ENCODE assay signal across 21 cellular contexts in genomic region chr2:57959380-57959779, GRCh38.
A peak's percentile ranks its signal among the peaks of the same experiment; 100 is the strongest.
DNase-seq lines count a peak whose midpoint lies in the region; ATAC-seq and TF ChIP-seq lines count a peak whose summit lies in the region.
"Had no signal": no experiment of that assay in that cellular context is flagged by ENCODE, and none has a peak within 500 bp of the region (broad histone marks: within the 10 kb centered on the region; RNA-seq: fewer than 3 reads in every experiment).

No MANE protein-coding gene starts in this region.

- H4K20me1 ChIP-seq in IMR-90 (ENCODE audit: insufficient read depth, low read length): no peaks in the 10 kb centered on the region

- H2AK9ac ChIP-seq in IMR-90 (replicated peaks; ENCODE audit: low read depth, low read length, poor library complexity): no peak overlapping the region

- intact Hi-C loops in IMR-90 (cut with micrococcal nuclease) (no loop called here), left lung (cut with DNase I) (no loop called here)

- H4K91ac ChIP-seq in IMR-90 (ENCODE audit: insufficient read depth, low read depth, low read length): no peak overlapping the region

- no peak overlapping the region for H2BK20ac ChIP-seq in IMR-90 (ENCODE audit: low read depth, low read length)

- H3K27ac ChIP-seq in IMR-90 (ENCODE audit: insufficient read depth, low read length) (no peak overlapping the region), WERI-Rb-1 (peak overlapping the region; percentile 59), left lung (no peak overlapping the region), upper lobe of left lung (no peak overlapping the region)
- H3K27ac ChIP-seq: HL-60, KMS-11, SJCRH30 had no signal

- no peaks in the 10 kb centered on the region for H3K79me1 ChIP-seq in IMR-90 (ENCODE audit: low read depth in 1 of 2, low read length in 2 of 2)

- peak overlapping the region; percentile 58 for H2AFZ ChIP-seq in IMR-90 (replicated peaks; ENCODE audit: low read length, poor library complexity)

- H3K4ac ChIP-seq in IMR-90 (ENCODE audit: low read depth, low read length): no peak overlapping the region

- ATAC-seq in IMR-90 (ENCODE audit: low read depth): no peak
- ATAC-seq in left lung: no peak
- no peak for ATAC-seq in upper lobe of left lung (ENCODE audit: low FRiP score in 2 of 2)

- no peaks in the 10 kb centered on the region for H3K9me3 ChIP-seq in IMR-90 (ENCODE audit: control insufficient read depth, insufficient read depth, low read length)
- no peaks in the 10 kb centered on the region for H3K9me3 ChIP-seq in WERI-Rb-1 (ENCODE audit: severe bottlenecking)
- no peaks in the 10 kb centered on the region for H3K9me3 ChIP-seq in left lung
- no peaks in the 10 kb centered on the region for H3K9me3 ChIP-seq in upper lobe of left lung
- H3K9me3 ChIP-seq: Caco-2, HAP-1, SJCRH30 had no signal

- dilution Hi-C loops in IMR-90 (cut with HindIII; ENCODE audit: low sequenced_read_pairs, unreplicated experiment): no loop called here

- H2BK120ac ChIP-seq in IMR-90 (ENCODE audit: low read depth, low read length): no peak overlapping the region

- H4K8ac ChIP-seq in IMR-90 (ENCODE audit: low read depth in 2 of 2, low read length in 2 of 2): no peak overlapping the region

- H3K9me1 ChIP-seq in IMR-90 (ENCODE audit: insufficient read depth, low read length): no peaks in the 10 kb centered on the region; the same call in 1 of the 2 replicates

- TF ChIP-seq EP300 in upper lobe of left lung (IDR thresholded peaks at IDR 0.05): no peak

- no CpG with 5 or more reads among the region's 6 CpGs for WGBS in IMR-90 (ENCODE audit: extremely low coverage in 2 of 2, insufficient read length in 1 of 2), 2 experiments
- 78 to 80% methylated on average over 6 of the region's 6 CpGs for WGBS in upper lobe of left lung, 2 donors

- no peaks in the 10 kb centered on the region for H3K36me3 ChIP-seq in IMR-90 (ENCODE audit: control insufficient read depth, insufficient read depth, low read length)
- no peaks in the 10 kb centered on the region for H3K36me3 ChIP-seq in WERI-Rb-1
- H3K36me3 ChIP-seq in left lung: no peaks in the 10 kb centered on the region
- H3K36me3 ChIP-seq in upper lobe of left lung: no peaks in the 10 kb centered on the region
- H3K36me3 ChIP-seq: HAP-1, SJCRH30 had no signal

- CTCF ChIA-PET in IMR-90 (lab: Yijun Ruan, JAX): no interaction called here

- in situ Hi-C loops in IMR-90 (cut with MboI; ENCODE audit: low sequenced_read_pairs): no loop called here

- no peak overlapping the region for H3K56ac ChIP-seq in IMR-90 (ENCODE audit: extremely low read depth, insufficient read depth, low read length)

- H2BK5ac ChIP-seq in IMR-90 (ENCODE audit: low read depth, low read length, poor library complexity, severe bottlenecking): no peak overlapping the region

- H3K14ac ChIP-seq in IMR-90 (replicated peaks; ENCODE audit: low read depth, low read length): no peak overlapping the region

- H3K4me3 ChIP-seq in IMR-90 (ENCODE audit: insufficient read depth, low read depth, low read length) (no peak overlapping the region), WERI-Rb-1 (ENCODE audit: low read depth, low read length) (no peak overlapping the region), left lung (no peak overlapping the region), upper lobe of left lung (no peak overlapping the region)
- H3K4me3 ChIP-seq: HAP-1, SJCRH30 had no signal

- TF ChIP-seq CTCF in IMR-90 (conservative IDR thresholded peaks at IDR 0.05; ENCODE audit: low read depth, low read length): no peak
- TF ChIP-seq CTCF in WERI-Rb-1 (IDR thresholded peaks at IDR 0.05; ENCODE audit: low read depth, low read length): no peak
- TF ChIP-seq CTCF in left lung (IDR thresholded peaks at IDR 0.05): no peak
- no peak for TF ChIP-seq CTCF in upper lobe of left lung (IDR thresholded peaks at IDR 0.05)

- no peak overlapping the region for H2AK5ac ChIP-seq in IMR-90 (ENCODE audit: low read depth, low read length)

- H3K4me1 ChIP-seq in IMR-90 (ENCODE audit: control insufficient read depth, insufficient read depth, low read length) (no peaks in the 10 kb centered on the region), left lung (no peaks in the 10 kb centered on the region), upper lobe of left lung (no peaks in the 10 kb centered on the region)
- H3K4me1 ChIP-seq: Caco-2, SJCRH30 had no signal

- TF ChIP-seq POLR2A in IMR-90 (IDR thresholded peaks at IDR 0.05; ENCODE audit: low read depth, low read length) (no peak), upper lobe of left lung (IDR thresholded peaks at IDR 0.05) (no peak)

- H2BK15ac ChIP-seq in IMR-90 (ENCODE audit: low read depth, low read length): no peak overlapping the region

- no peaks in the 10 kb centered on the region for H3K27me3 ChIP-seq in IMR-90 (ENCODE audit: control insufficient read depth, insufficient read depth, low read length)
- no peaks in the 10 kb centered on the region for H3K27me3 ChIP-seq in WERI-Rb-1 (ENCODE audit: insufficient read depth, low read depth, severe bottlenecking)
- no peaks in the 10 kb centered on the region for H3K27me3 ChIP-seq in left lung
- no peaks in the 10 kb centered on the region for H3K27me3 ChIP-seq in upper lobe of left lung

- no peak overlapping the region for H3K9ac ChIP-seq in IMR-90 (ENCODE audit: low read depth, low read length)
- H3K9ac ChIP-seq: KMS-11 had no signal

- TF ChIP-seq RAD21 in IMR-90 (IDR thresholded peaks at IDR 0.05; ENCODE audit: low read length): no peak

- H3K23ac ChIP-seq in IMR-90 (ENCODE audit: low read depth, low read length): no peak overlapping the region

- no peak overlapping the region for H3K4me2 ChIP-seq in IMR-90 (ENCODE audit: low read depth, low read length)
- H3K4me2 ChIP-seq: KMS-11 had no signal

- H4K5ac ChIP-seq in IMR-90 (ENCODE audit: low read depth, low read length): no peak overlapping the region

- DNase-seq in COR-L47 (lab: John Stamatoyannopoulos, UW): peak; percentile 49
- DNase-seq in IMR-90: no peak
- peak; percentile 15 for DNase-seq in NCI-H2171 (lab: John Stamatoyannopoulos, UW)
- DNase-seq in WERI-Rb-1: peak; percentile 81
- DNase-seq in NCI-H526 (lab: John Stamatoyannopoulos, UW): no peak
- no peak for DNase-seq in left lung
- no peak for DNase-seq in upper lobe of left lung
- DNase-seq in NCI-H524 treated with DMSO at 0.1 percent for 48 hours (lab: John Stamatoyannopoulos, UW): no peak
- DNase-seq: Caco-2; CD4-positive, CD25-positive, alpha-beta regulatory T cell; DMS 273 treated with DMSO at 0.1 percent for 48 hours; DMS79 treated with DMSO at 0.1 percent for 48 hours; NCI-H1092 treated with DMSO at 0.1 percent for 48 hours; NCI-H1694; NCI-H2081 treated with DMSO at 0.1 percent for 48 hours; NCI-H774; SJCRH30; T-helper 1 cell had no signal

- POLR2A ChIA-PET in IMR-90 (lab: Charles Lee; ENCODE audit: unreplicated experiment): no interaction called here

- H3K18ac ChIP-seq in IMR-90 (ENCODE audit: low read depth, low read length): no peak overlapping the region

- no TSS peak for BruUV-seq in IMR-90 (replicated peaks; lab: Mats Ljungman, UMichigan)

TF ChIP-seq in IMR-90, 13 proteins besides CTCF, POLR2A, EP300 and RAD21:
- TF ChIP-seq MAFK (IDR thresholded peaks at IDR 0.05; ENCODE audit: low read depth, low read length) (no peak), CHD1 (IDR thresholded peaks at IDR 0.05; ENCODE audit: low read depth, low read length) (no peak), FOS (IDR thresholded peaks at IDR 0.05; ENCODE audit: low read depth, low read length) (no peak), MAZ (IDR thresholded peaks at IDR 0.05; ENCODE audit: borderline replicate concordance, low read depth, low read length) (no peak), BHLHE40 (IDR thresholded peaks at IDR 0.05; ENCODE audit: low read depth, low read length) (no peak), SMC3 (IDR thresholded peaks at IDR 0.05; ENCODE audit: low read depth, low read length) (no peak)
- TF ChIP-seq, protein P1, sequence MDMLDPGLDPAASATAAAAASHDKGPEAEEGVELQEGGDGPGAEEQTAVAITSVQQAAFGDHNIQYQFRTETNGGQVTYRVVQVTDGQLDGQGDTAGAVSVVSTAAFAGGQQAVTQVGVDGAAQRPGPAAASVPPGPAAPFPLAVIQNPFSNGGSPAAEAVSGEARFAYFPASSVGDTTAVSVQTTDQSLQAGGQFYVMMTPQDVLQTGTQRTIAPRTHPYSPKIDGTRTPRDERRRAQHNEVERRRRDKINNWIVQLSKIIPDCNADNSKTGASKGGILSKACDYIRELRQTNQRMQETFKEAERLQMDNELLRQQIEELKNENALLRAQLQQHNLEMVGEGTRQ (IDR thresholded peaks at IDR 0.05; ENCODE audit: low read depth, low read length): no peak
TF ChIP-seq in IMR-90: peak in this region for 0.

Comparison
In these comparisons a context has a peak if more than half of its experiments do, and no peak if none do; other contexts are left out.
1. DNase-seq: peak in COR-L47 (single experiment), NCI-H2171 (single experiment) and WERI-Rb-1 (single experiment); none in IMR-90 (single experiment), NCI-H526 (0 of 2), left lung (0 of 2), upper lobe of left lung (0 of 2) and NCI-H524 treated with DMSO at 0.1 percent for 48 hours (single experiment).